In genomic region chr2:25041928-25042320, GRCh38 we compare ENCODE assay signal across 8 cellular contexts. TPM values are rescaled to one million over a fixed set of nuclear protein-coding genes. Genes with fewer than 3 reads are reported as not detected.
DNase-seq lines count a peak whose midpoint lies in the region; ATAC-seq and TF ChIP-seq lines count a peak whose summit lies in the region.

TSS of gene EFR3B (plus strand) at chr2:25042076. CDS start at chr2:25042313, 237 bp downstream.

- no peaks in the 10 kb centered on the region for H3K36me3 ChIP-seq in adipocyte (ENCODE audit: control insufficient read depth, insufficient read depth, low read length, severe bottlenecking)
- no peaks in the 10 kb centered on the region for H3K36me3 ChIP-seq in cardiac muscle cell
- no peaks in the 10 kb centered on the region for H3K36me3 ChIP-seq in parathyroid adenoma (ENCODE audit: control insufficient read depth, insufficient read depth, low read length)
- no peaks in the 10 kb centered on the region for H3K36me3 ChIP-seq in tibial artery

- H3K4me2 ChIP-seq in parathyroid adenoma (ENCODE audit: low read length), result peak within 1 kb of the TSS; percentile 99

- H3K27ac ChIP-seq in cardiac muscle cell, result peak within 1 kb of the TSS; percentile 76
- peak within 1 kb of the TSS; percentile 95 for H3K27ac ChIP-seq in parathyroid adenoma
- peak within 1 kb of the TSS; percentile 47 to 69 for H3K27ac ChIP-seq in tibial artery

- peak within 1 kb of the TSS; percentile 98 for H2AFZ ChIP-seq in parathyroid adenoma

- H3K9me3 ChIP-seq in adipocyte (ENCODE audit: control insufficient read depth, low read length), result no peaks in the 10 kb centered on the region
- H3K9me3 ChIP-seq in cardiac muscle cell (ENCODE audit: low read depth), result no peaks in the 10 kb centered on the region
- no peaks in the 10 kb centered on the region for H3K9me3 ChIP-seq in parathyroid adenoma (ENCODE audit: control insufficient read depth, low read length)
- H3K9me3 ChIP-seq in tibial artery, result no peaks in the 10 kb centered on the region

- intact Hi-C loops in tibial artery (cut with DNase I; ENCODE audit: low total_unique reads), result loop anchor here (5.0 kb wide), 2 partner anchors 65 to 90 kb away; no protein-coding TSS in a partner anchor

- TF ChIP-seq CTCF in GM12865 (IDR thresholded peaks at IDR 0.05; ENCODE audit: insufficient read depth, low read depth, low read length, missing control alignments) (no peak), cardiac muscle cell (IDR thresholded peaks at IDR 0.05; ENCODE audit: low read depth, low read length) (no peak), parathyroid adenoma (IDR thresholded peaks at IDR 0.05) (no peak), tibial artery (IDR thresholded peaks at IDR 0.05) (no peak)

- ATAC-seq in HG02759 (IDR thresholded peaks at IDR 0.05; ENCODE audit: unreplicated experiment), result peak; percentile 99

- H3K27me3 ChIP-seq in adipocyte (replicated peaks; ENCODE audit: control insufficient read depth, insufficient read depth, low read length) (peaks cover 3% of the 10 kb centered on the region), cardiac muscle cell (peaks cover 10% of the 10 kb centered on the region), parathyroid adenoma (ENCODE audit: control insufficient read depth, insufficient read depth, low read length) (no peaks in the 10 kb centered on the region), tibial artery (no peaks in the 10 kb centered on the region)

- H3K4me3 ChIP-seq in GM12865 (ENCODE audit: low read depth, low read length) (peak within 1 kb of the TSS; percentile 60), adipocyte (ENCODE audit: low read length) (peak within 1 kb of the TSS; percentile 79), cardiac muscle cell (peak within 1 kb of the TSS; percentile 81), parathyroid adenoma (ENCODE audit: low read depth, low read length) (peak within 1 kb of the TSS; percentile 81), tibial artery (peak within 1 kb of the TSS; percentile 59 to 77)

- H3K79me2 ChIP-seq in parathyroid adenoma, result no peaks in the 10 kb centered on the region

- peak within 1 kb of the TSS; percentile 77 for H3K9ac ChIP-seq in adipocyte (ENCODE audit: low read length)
- peak within 1 kb of the TSS; percentile 13 for H3K9ac ChIP-seq in parathyroid adenoma

- DNase-seq in GM12865 (ENCODE audit: low read depth), result peak; percentile 94
- DNase-seq in NCI-H1417 treated with DMSO at 0.1 percent for 48 hours (lab: John Stamatoyannopoulos, UW), result peak; percentile 73
- DNase-seq in SW480 (ENCODE audit: low spot score), result peak; percentile 99
- peak; percentile 98 for DNase-seq in adipocyte (ENCODE audit: low read depth)
- DNase-seq in cardiac muscle cell (ENCODE audit: low read depth in 1 of 2, low spot score in 1 of 2), result peak; percentile 97 to 99
- peak; percentile 96 to 97 for DNase-seq in tibial artery

- H3K4me1 ChIP-seq in adipocyte (ENCODE audit: control insufficient read depth, insufficient read depth, low read length), result peaks cover 18% of the 10 kb centered on the region
- peaks cover 9% of the 10 kb centered on the region for H3K4me1 ChIP-seq in cardiac muscle cell (ENCODE audit: low read depth)
- no peaks in the 10 kb centered on the region for H3K4me1 ChIP-seq in parathyroid adenoma
- peaks cover 0 to 26% (median 14%) of the 10 kb centered on the region in 4 donors for H3K4me1 ChIP-seq in tibial artery

RNA-seq across cellular contexts. Expression of gene EFR3B, which starts in this region (rescaled TPM):
- total RNA-seq in cardiac muscle cell, result 10.0 and 12.9 TPM in 2 replicates
- polyA plus RNA-seq in cardiac muscle cell, result 8.5 and 9.0 TPM in 2 replicates

Comparison
In these comparisons a context has a peak if more than half of its experiments do, and no peak if none do; other contexts are left out.
1. Peak in every context shown above with its lines: DNase-seq, ATAC-seq, H3K4me3 ChIP-seq and H3K27ac ChIP-seq.